In genomic region chr14:89096946-89097345, GRCh38 we compare ENCODE assay signal across 19 cellular contexts.
DNase-seq lines count a peak whose midpoint lies in the region; ATAC-seq and TF ChIP-seq lines count a peak whose summit lies in the region.
"Had no signal": no experiment of that assay in that cellular context is flagged by ENCODE, and none has a peak within 500 bp of the region (broad histone marks: within the 10 kb centered on the region; RNA-seq: fewer than 3 reads in every experiment).

No MANE protein-coding gene starts in this region.

- no peak for TF ChIP-seq CTCF in osteocyte (IDR thresholded peaks at IDR 0.05)

- peaks cover 2% of the 10 kb centered on the region for H3K4me1 Mint-ChIP-seq in osteocyte (ENCODE audit: unreplicated experiment)
- H3K4me1 Mint-ChIP-seq: B cell had no signal

- ATAC-seq in GM21528 (IDR thresholded peaks at IDR 0.05; ENCODE audit: low FRiP score, unreplicated experiment) = no peak
- ATAC-seq: A549; CD8-positive, alpha-beta T cell; GM12878 had no signal

- H3K36me3 Mint-ChIP-seq in osteocyte (ENCODE audit: unreplicated experiment) = no peaks in the 10 kb centered on the region
- H3K36me3 Mint-ChIP-seq: CD8-positive, alpha-beta T cell had no signal

- DNase-seq in NCI-H146 (lab: John Stamatoyannopoulos, UW) (peak; percentile 10), NCI-H146 treated with DMSO at 0.1 percent for 48 hours (lab: John Stamatoyannopoulos, UW; ENCODE audit: unreplicated experiment) (no peak), COLO668 (lab: John Stamatoyannopoulos, UW; ENCODE audit: unreplicated experiment) (peak; percentile 47), osteocyte (ENCODE audit: extremely low spot score, unreplicated experiment) (peak; percentile 66)
- DNase-seq: AML-193; CD4-positive, alpha-beta T cell; CD8-positive, alpha-beta T cell; COR-L47; DMS 273 treated with DMSO at 0.1 percent for 48 hours; DMS153; DMS53; DMS79; DND-41; EL; GDM1 had no signal

- H3K9me3 Mint-ChIP-seq in osteocyte (ENCODE audit: unreplicated experiment) = peaks cover 4% of the 10 kb centered on the region
- H3K9me3 Mint-ChIP-seq: CD4-positive, alpha-beta T cell; CD8-positive, alpha-beta T cell had no signal

- H3K27me3 Mint-ChIP-seq in osteocyte (ENCODE audit: unreplicated experiment) = peaks cover 25% of the 10 kb centered on the region
- H3K27me3 Mint-ChIP-seq: CD4-positive, alpha-beta T cell had no signal

- no peak overlapping the region for H3K4me3 Mint-ChIP-seq in osteocyte (ENCODE audit: unreplicated experiment)
- H3K4me3 Mint-ChIP-seq: B cell; CD4-positive, alpha-beta T cell; CD8-positive, alpha-beta T cell had no signal

- H3K27ac Mint-ChIP-seq in osteocyte (ENCODE audit: unreplicated experiment) = no peak overlapping the region
- H3K27ac Mint-ChIP-seq: B cell; CD4-positive, alpha-beta T cell; CD8-positive, alpha-beta T cell had no signal
